13 cellular contexts compared by ENCODE assay signal in the genomic region with DNA sequence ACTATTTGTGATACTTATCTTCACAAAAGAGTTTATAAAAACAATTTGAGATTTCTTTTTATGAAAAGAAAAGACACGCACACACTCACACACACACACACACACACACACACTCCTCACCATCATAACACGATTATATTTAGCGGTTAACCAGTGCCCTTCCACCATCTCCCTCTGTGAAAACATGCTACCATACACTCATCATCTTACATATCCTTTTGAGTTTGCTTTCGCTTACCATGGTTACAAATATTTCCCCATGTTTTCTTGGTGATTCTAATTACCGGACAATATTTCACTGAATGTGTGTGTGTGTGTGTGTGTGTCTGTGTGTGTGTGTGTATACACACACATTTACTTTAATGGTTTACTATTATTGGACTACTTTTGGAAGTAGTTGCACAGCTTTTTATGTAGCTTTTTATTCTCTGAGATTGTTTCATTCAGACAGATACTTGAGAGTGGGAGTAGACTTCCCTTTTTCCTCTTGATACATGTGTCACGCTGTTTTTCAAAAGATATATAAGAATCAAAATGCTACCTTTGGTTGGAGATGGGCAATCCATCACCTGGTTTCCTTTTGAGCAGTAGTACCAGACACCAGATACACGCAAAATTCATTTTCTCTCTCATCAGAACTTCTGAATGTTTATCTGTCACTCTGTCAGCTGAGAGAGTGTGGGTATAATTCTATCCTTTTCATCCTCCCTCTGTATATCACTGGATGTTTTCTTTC.
DNase-seq lines count a peak whose midpoint lies in the region; ATAC-seq, FAIRE-seq and TF ChIP-seq lines count a peak whose summit lies in the region.
"Had no signal": no experiment of that assay in that cellular context is flagged by ENCODE, and none has a peak within 500 bp of the region (broad histone marks: within the 10 kb centered on the region; RNA-seq: fewer than 3 reads in every experiment).

No MANE protein-coding gene starts in this region.

- no peaks in the 10 kb centered on the region for H3K36me3 ChIP-seq in kidney (ENCODE audit: control insufficient read depth in 1 of 2, insufficient read depth in 2 of 2, low read length in 2 of 2)

- H3K9me3 ChIP-seq in kidney (ENCODE audit: control insufficient read depth in 1 of 2, low read length in 2 of 2), result no peaks in the 10 kb centered on the region

- H3K4me1 Mint-ChIP-seq in activated naive CD8-positive, alpha-beta T cell treated with anti-CD3 and anti-CD28 coated beads, Interleukin-2, amount 50 U/mL, for 24 hours, result peaks cover 17% of the 10 kb centered on the region
- H3K4me1 Mint-ChIP-seq in activated naive CD8-positive, alpha-beta T cell treated with anti-CD3 and anti-CD28 coated beads for 36 hours, result peaks cover 11% of the 10 kb centered on the region
- H3K4me1 Mint-ChIP-seq in IgD-negative memory B cell, result peaks cover 39 to 63% (median 58%) of the 10 kb centered on the region in 3 donors

- H3K4me3 Mint-ChIP-seq in activated naive CD8-positive, alpha-beta T cell treated with anti-CD3 and anti-CD28 coated beads, Interleukin-2, amount 50 U/mL, for 24 hours, result no peak overlapping the region
- H3K4me3 Mint-ChIP-seq in activated naive CD8-positive, alpha-beta T cell treated with anti-CD3 and anti-CD28 coated beads for 36 hours, result no peak overlapping the region
- peak overlapping the region; percentile 3 to 88 (median 64) for H3K4me3 Mint-ChIP-seq in IgD-negative memory B cell
- H3K4me3 Mint-ChIP-seq: HFFc6 had no signal

- H3K27ac ChIP-seq in kidney (ENCODE audit: low read depth in 2 of 2, low read length in 2 of 2), result peak overlapping the region; percentile 72 to 80
- H3K27ac ChIP-seq: parathyroid adenoma had no signal

- H3K9me3 Mint-ChIP-seq in activated naive CD8-positive, alpha-beta T cell treated with anti-CD3 and anti-CD28 coated beads, Interleukin-2, amount 50 U/mL, for 24 hours, result no peaks in the 10 kb centered on the region
- peaks cover 1% of the 10 kb centered on the region for H3K9me3 Mint-ChIP-seq in activated naive CD8-positive, alpha-beta T cell treated with anti-CD3 and anti-CD28 coated beads for 36 hours
- no peaks in the 10 kb centered on the region for H3K9me3 Mint-ChIP-seq in IgD-negative memory B cell

- ATAC-seq in activated naive CD8-positive, alpha-beta T cell treated with anti-CD3 and anti-CD28 coated beads, Interleukin-2, amount 50 U/mL, for 24 hours, result no peak
- no peak for ATAC-seq in GM18498 (IDR thresholded peaks at IDR 0.05; ENCODE audit: unreplicated experiment)
- ATAC-seq in left colon, result no peak
- ATAC-seq: SK-N-SH treated with all-trans-retinoic acid at 6 μM for 48 hours had no signal

- no peak for FAIRE-seq in kidney (lab: Jason Lieb, UNC)

- H3K4me1 ChIP-seq in kidney (ENCODE audit: control insufficient read depth in 1 of 2, insufficient read depth in 1 of 2, low read depth in 1 of 2, low read length in 2 of 2), result peaks cover 35 to 49% of the 10 kb centered on the region in 2 donors

- H3K36me3 Mint-ChIP-seq in activated naive CD8-positive, alpha-beta T cell treated with anti-CD3 and anti-CD28 coated beads, Interleukin-2, amount 50 U/mL, for 24 hours (ENCODE audit: low read depth), result peaks cover 1% of the 10 kb centered on the region
- no peaks in the 10 kb centered on the region for H3K36me3 Mint-ChIP-seq in activated naive CD8-positive, alpha-beta T cell treated with anti-CD3 and anti-CD28 coated beads for 36 hours
- H3K36me3 Mint-ChIP-seq in IgD-negative memory B cell, result peaks cover 7% of the 10 kb centered on the region

- DNase-seq in activated naive CD8-positive, alpha-beta T cell treated with anti-CD3 and anti-CD28 coated beads, Interleukin-2, amount 50 U/mL, for 24 hours, result no peak
- no peak for DNase-seq in activated naive CD8-positive, alpha-beta T cell treated with anti-CD3 and anti-CD28 coated beads for 36 hours
- DNase-seq in kidney, result no peak
- no peak for DNase-seq in left colon
- no peak for DNase-seq in stimulated activated CD4-positive, alpha-beta T cell treated with anti-CD3 and anti-CD28 coated beads, Interleukin-2, amount 100 ng/mL, for 24 hours
- DNase-seq in NCI-H748 treated with DMSO at 0.1 percent for 48 hours (lab: John Stamatoyannopoulos, UW), result no peak
- DNase-seq: activated naive CD4-positive, alpha-beta T cell treated with Interleukin-2 at 50 U/mL for 16 hours; HFFc6; NCI-H2081 treated with DMSO at 0.1 percent for 48 hours had no signal

- H3K27ac Mint-ChIP-seq in activated naive CD8-positive, alpha-beta T cell treated with anti-CD3 and anti-CD28 coated beads, Interleukin-2, amount 50 U/mL, for 24 hours, result peak overlapping the region; percentile 16
- no peak overlapping the region for H3K27ac Mint-ChIP-seq in activated naive CD8-positive, alpha-beta T cell treated with anti-CD3 and anti-CD28 coated beads for 36 hours
- peak overlapping the region; percentile 2 to 96 (median 85) for H3K27ac Mint-ChIP-seq in IgD-negative memory B cell
- H3K27ac Mint-ChIP-seq: HFFc6 had no signal

- H3K9ac ChIP-seq in kidney (ENCODE audit: low read length in 2 of 2), result no peak overlapping the region
- H3K9ac ChIP-seq: parathyroid adenoma had no signal

- intact Hi-C loops in kidney (cut with DNase I) (no loop called here), left colon (cut with DNase I, micrococcal nuclease) (loop anchor here in 1 of 2 donors (10.0 kb wide), 1 partner anchor 196 kb away; no protein-coding TSS in a partner anchor)

- no peak for TF ChIP-seq CTCF in kidney (IDR thresholded peaks at IDR 0.05; ENCODE audit: borderline replicate concordance, extremely low read depth, insufficient read depth)

- peaks cover 8% of the 10 kb centered on the region for H3K27me3 Mint-ChIP-seq in activated naive CD8-positive, alpha-beta T cell treated with anti-CD3 and anti-CD28 coated beads, Interleukin-2, amount 50 U/mL, for 24 hours
- H3K27me3 Mint-ChIP-seq in activated naive CD8-positive, alpha-beta T cell treated with anti-CD3 and anti-CD28 coated beads for 36 hours, result peaks cover 13% of the 10 kb centered on the region
- no peaks in the 10 kb centered on the region for H3K27me3 Mint-ChIP-seq in IgD-negative memory B cell

- no peak overlapping the region for H3K4me3 ChIP-seq in kidney (ENCODE audit: low read length in 2 of 2)

Comparison
In these comparisons a context has a peak if more than half of its experiments do, and no peak if none do; other contexts are left out.
1. H3K4me3 Mint-ChIP-seq: peak in IgD-negative memory B cell (4 of 4); none in activated naive CD8-positive, alpha-beta T cell treated with anti-CD3 and anti-CD28 coated beads, Interleukin-2, amount 50 U/mL, for 24 hours (single experiment) and activated naive CD8-positive, alpha-beta T cell treated with anti-CD3 and anti-CD28 coated beads for 36 hours (single experiment).